ENCODE assay signal across 8 cellular contexts in genomic region chr12:14771651-14772137, GRCh38. TPM values are rescaled to one million over a fixed set of nuclear protein-coding genes. Genes with fewer than 3 reads are reported as not detected.
A peak's percentile ranks its signal among the peaks of the same experiment; 100 is the strongest.
DNase-seq lines count a peak whose midpoint lies in the region; ATAC-seq and TF ChIP-seq lines count a peak whose summit lies in the region.

No MANE protein-coding gene starts in this region.

- peaks cover 29% of the 10 kb centered on the region for H3K4me1 ChIP-seq in smooth muscle cell (ENCODE audit: low read depth)

- peaks cover 23% of the 10 kb centered on the region for H4K20me1 ChIP-seq in smooth muscle cell (ENCODE audit: low read depth)

- 4% methylated on average over 6 of the region's 6 CpGs for WGBS in smooth muscle cell (ENCODE audit: low lambda C conversion rate)

- peaks cover 22% of the 10 kb centered on the region for H3F3A ChIP-seq in smooth muscle cell (ENCODE audit: low read depth)

- TF ChIP-seq CTCF in epithelial cell of proximal tubule (conservative IDR thresholded peaks at IDR 0.05; ENCODE audit: low read depth, low read length) (no peak), smooth muscle cell (IDR thresholded peaks at IDR 0.05; ENCODE audit: borderline replicate concordance, insufficient read depth, poor library complexity, severe bottlenecking) (no peak), foreskin fibroblast (IDR thresholded peaks at IDR 0.05; ENCODE audit: low read depth, low read length) (no peak)

- peaks cover 30% of the 10 kb centered on the region for H3K79me2 ChIP-seq in smooth muscle cell (ENCODE audit: low read depth)

- H3K4me2 ChIP-seq in smooth muscle cell = peak overlapping the region; percentile 88

- DNase-seq in activated T-cell treated with anti-CD3 and anti-CD28 coated beads for 1 hour (ENCODE audit: low read depth) = peak; percentile 30
- no peak for DNase-seq in activated T-cell treated with anti-CD3 and anti-CD28 coated beads for 4 hours
- peak; percentile 15 for DNase-seq in activated CD4-positive, alpha-beta T cell treated with anti-CD3 and anti-CD28 coated beads for 1 hour
- DNase-seq in epithelial cell of proximal tubule (ENCODE audit: low read depth) = no peak
- DNase-seq in smooth muscle cell (lab: John Stamatoyannopoulos, UW; ENCODE audit: unreplicated experiment) = no peak
- DNase-seq in foreskin fibroblast = no peak

- H3K9ac ChIP-seq in smooth muscle cell (ENCODE audit: low read depth) = peak overlapping the region; percentile 26

- peak overlapping the region; percentile 66 for H3K4me3 ChIP-seq in epithelial cell of proximal tubule (ENCODE audit: low read depth, low read length)
- H3K4me3 ChIP-seq in smooth muscle cell = peak overlapping the region; percentile 72
- H3K4me3 ChIP-seq in foreskin fibroblast (ENCODE audit: low read depth in 1 of 2, low read length in 2 of 2) = peak overlapping the region in 1 of 2 donors; percentile 87

- peak overlapping the region; percentile 77 for H2AFZ ChIP-seq in smooth muscle cell (ENCODE audit: low read depth)

- H3K27me3 ChIP-seq in smooth muscle cell (ENCODE audit: low read depth) = no peaks in the 10 kb centered on the region

- H3K36me3 ChIP-seq in smooth muscle cell (ENCODE audit: low read depth) = no peaks in the 10 kb centered on the region

- ATAC-seq in HG03097 (IDR thresholded peaks at IDR 0.05; ENCODE audit: low FRiP score, unreplicated experiment) (no peak), HG03108 (IDR thresholded peaks at IDR 0.05; ENCODE audit: unreplicated experiment) (no peak)

- no peaks in the 10 kb centered on the region for H3K9me3 ChIP-seq in smooth muscle cell (replicated peaks; ENCODE audit: low read depth)

- peak overlapping the region; percentile 88 for H3K27ac ChIP-seq in smooth muscle cell (ENCODE audit: low read depth)

RNA-seq across cellular contexts. Expression of gene WBP11, which starts 31.6 kb away (rescaled TPM):
- total RNA-seq in epithelial cell of proximal tubule (20.4 and 27.6 TPM in 2 replicates), smooth muscle cell (20.6 and 24.2 TPM in 2 replicates)
- 55.7 and 56.8 TPM in 2 replicates for polyA plus RNA-seq in smooth muscle cell

RNA-seq across cellular contexts. Expression of gene C12orf60, which starts 31.8 kb away (rescaled TPM):
- total RNA-seq in epithelial cell of proximal tubule (1.2 and 1.5 TPM in 2 replicates), smooth muscle cell (0.63 and 1.6 TPM in 2 replicates)
- 1.2 and 1.3 TPM in 2 replicates for polyA plus RNA-seq in smooth muscle cell

RNA-seq across cellular contexts. Expression of gene SMCO3, which starts 42.3 kb away (rescaled TPM):
- total RNA-seq in epithelial cell of proximal tubule (0.07 TPM in 1 of 2 replicates, not detected in the other), smooth muscle cell (0.22 and 1.7 TPM in 2 replicates)
- polyA plus RNA-seq in smooth muscle cell = 0.93 and 2.4 TPM in 2 replicates

Comparison
In these comparisons a context has a peak if more than half of its experiments do, and no peak if none do; other contexts are left out.
1. DNase-seq: peak in activated T-cell treated with anti-CD3 and anti-CD28 coated beads for 1 hour (single experiment) and activated CD4-positive, alpha-beta T cell treated with anti-CD3 and anti-CD28 coated beads for 1 hour (single experiment); none in activated T-cell treated with anti-CD3 and anti-CD28 coated beads for 4 hours (single experiment), epithelial cell of proximal tubule (single experiment), smooth muscle cell (single experiment) and foreskin fibroblast (0 of 2).